Comparison of ENCODE assay signal across 19 cellular contexts in genomic region chr10:34335960-34336359, GRCh38.
"Had no signal": no experiment of that assay in that cellular context is flagged by ENCODE, and none has a peak within 500 bp of the region (broad histone marks: within the 10 kb centered on the region; RNA-seq: fewer than 3 reads in every experiment).

No MANE protein-coding gene starts in this region.

- H3K4me3 ChIP-seq: SJSA1, SK-N-MC had no signal

- DNase-seq: KBM-7, MV-4-11, NCI-H1092, NCI-H1105 treated with DMSO at 0.1 percent for 48 hours, NCI-H1417 treated with DMSO at 0.1 percent for 48 hours, NCI-H146, NCI-H1694 treated with DMSO at 0.1 percent for 48 hours, NCI-H2081, NCI-H2107, NCI-H2171, NCI-H524, NCI-H774, Right ventricle myocardium superior, RPMI8226, SIG-M5 had no signal

- H3K9me3 ChIP-seq: SJSA1 had no signal

- H3K27ac ChIP-seq: HL-60, SJSA1, SK-N-MC had no signal

- FAIRE-seq: RCC 7860 had no signal

- H3K27me3 ChIP-seq: SJSA1 had no signal
